ENCODE assay signal across 1 cellular context in the genomic region with DNA sequence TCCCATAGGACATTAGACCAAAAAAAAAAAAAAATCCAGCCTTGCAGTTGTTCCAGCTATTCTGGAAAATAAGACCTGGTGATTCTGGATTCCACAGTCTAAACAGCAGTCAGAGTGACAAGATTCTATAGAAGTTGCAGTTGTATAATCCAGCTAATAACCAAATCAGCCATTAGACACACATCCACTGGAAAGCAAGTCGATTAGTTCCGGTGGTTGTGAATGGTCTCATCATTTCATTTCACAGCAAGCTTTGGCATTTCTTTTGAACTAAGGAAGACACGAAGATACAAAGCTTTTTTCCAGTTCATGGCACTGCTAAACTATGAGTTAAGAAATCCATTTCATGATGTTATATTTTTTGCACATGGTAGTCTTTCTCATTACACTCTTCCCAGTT.
TF ChIP-seq lines count a peak whose summit lies in the region.

No MANE protein-coding gene starts in this region.

TF ChIP-seq in neural cell, 6 proteins besides CTCF, POLR2A, EP300 and RAD21 (continued from another document):
- TF ChIP-seq, protein P1, sequence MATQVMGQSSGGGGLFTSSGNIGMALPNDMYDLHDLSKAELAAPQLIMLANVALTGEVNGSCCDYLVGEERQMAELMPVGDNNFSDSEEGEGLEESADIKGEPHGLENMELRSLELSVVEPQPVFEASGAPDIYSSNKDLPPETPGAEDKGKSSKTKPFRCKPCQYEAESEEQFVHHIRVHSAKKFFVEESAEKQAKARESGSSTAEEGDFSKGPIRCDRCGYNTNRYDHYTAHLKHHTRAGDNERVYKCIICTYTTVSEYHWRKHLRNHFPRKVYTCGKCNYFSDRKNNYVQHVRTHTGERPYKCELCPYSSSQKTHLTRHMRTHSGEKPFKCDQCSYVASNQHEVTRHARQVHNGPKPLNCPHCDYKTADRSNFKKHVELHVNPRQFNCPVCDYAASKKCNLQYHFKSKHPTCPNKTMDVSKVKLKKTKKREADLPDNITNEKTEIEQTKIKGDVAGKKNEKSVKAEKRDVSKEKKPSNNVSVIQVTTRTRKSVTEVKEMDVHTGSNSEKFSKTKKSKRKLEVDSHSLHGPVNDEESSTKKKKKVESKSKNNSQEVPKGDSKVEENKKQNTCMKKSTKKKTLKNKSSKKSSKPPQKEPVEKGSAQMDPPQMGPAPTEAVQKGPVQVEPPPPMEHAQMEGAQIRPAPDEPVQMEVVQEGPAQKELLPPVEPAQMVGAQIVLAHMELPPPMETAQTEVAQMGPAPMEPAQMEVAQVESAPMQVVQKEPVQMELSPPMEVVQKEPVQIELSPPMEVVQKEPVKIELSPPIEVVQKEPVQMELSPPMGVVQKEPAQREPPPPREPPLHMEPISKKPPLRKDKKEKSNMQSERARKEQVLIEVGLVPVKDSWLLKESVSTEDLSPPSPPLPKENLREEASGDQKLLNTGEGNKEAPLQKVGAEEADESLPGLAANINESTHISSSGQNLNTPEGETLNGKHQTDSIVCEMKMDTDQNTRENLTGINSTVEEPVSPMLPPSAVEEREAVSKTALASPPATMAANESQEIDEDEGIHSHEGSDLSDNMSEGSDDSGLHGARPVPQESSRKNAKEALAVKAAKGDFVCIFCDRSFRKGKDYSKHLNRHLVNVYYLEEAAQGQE (IDR thresholded peaks at IDR 0.05; ENCODE audit: borderline replicate concordance) = no peak
- TF ChIP-seq MXI1 (conservative IDR thresholded peaks at IDR 0.05; ENCODE audit: poor library complexity, severe bottlenecking) = no peak
